Comparison of ENCODE assay signal across 8 cellular contexts in genomic region chr10:28250782-28251181, GRCh38. TPM values are rescaled to one million over a fixed set of nuclear protein-coding genes. Genes with fewer than 3 reads are reported as not detected.
A peak's percentile ranks its signal among the peaks of the same experiment; 100 is the strongest.
DNase-seq lines count a peak whose midpoint lies in the region.

No MANE protein-coding gene starts in this region.

- no peaks in the 10 kb centered on the region for H3K27me3 ChIP-seq in CD4-positive, alpha-beta memory T cell (ENCODE audit: insufficient read depth, low read length)
- H3K27me3 ChIP-seq in MG63: no peaks in the 10 kb centered on the region

- peaks cover 7 to 22% (median 10%) of the 10 kb centered on the region in 4 donors for H3K4me1 Mint-ChIP-seq in CD4-positive, alpha-beta memory T cell
- H3K4me1 Mint-ChIP-seq in activated T-helper 1 cell treated with anti-CD3 and anti-CD28 coated beads, Interleukin-12 subunit alpha, Interleukin-12 subunit beta, Interleukin-2, Interleukin-4 antibody, amounts not matched to agents 30 ng/mL and 10 ng/mL and 1 ng/mL, durations not matched to agents 14 hours and 24 hours and 36 hours (ENCODE audit: low read depth): peaks cover 13% of the 10 kb centered on the region

- H3K4me3 ChIP-seq in CD4-positive, alpha-beta memory T cell (ENCODE audit: low read length in 2 of 2): no peak overlapping the region
- H3K4me3 ChIP-seq in MG63: no peak overlapping the region

- peaks cover 3 to 8% of the 10 kb centered on the region in 2 donors for H3K36me3 Mint-ChIP-seq in CD4-positive, alpha-beta memory T cell
- no peaks in the 10 kb centered on the region for H3K36me3 Mint-ChIP-seq in activated T-helper 1 cell treated with anti-CD3 and anti-CD28 coated beads, Interleukin-12 subunit alpha, Interleukin-12 subunit beta, Interleukin-2, Interleukin-4 antibody, amounts not matched to agents 30 ng/mL and 10 ng/mL and 1 ng/mL, durations not matched to agents 14 hours and 24 hours and 36 hours (ENCODE audit: low read depth)

- CTCF ChIA-PET in CD4-positive, alpha-beta memory T cell (lab: Charles Lee; ENCODE audit: partially characterized antibody): interaction anchor here (0.7 to 6.4 kb wide), 11 partner anchors 9 to 145 kb away, joined by 3 to 123 read pairs (median 4); partner anchors contain the start of gene MPP7

- POLR2A ChIA-PET in CD4-positive, alpha-beta memory T cell (lab: Charles Lee; ENCODE audit: partially characterized antibody): interaction anchor here (0.6 to 2.1 kb wide), 4 partner anchors 8 to 131 kb away, joined by 3 to 8 read pairs (median 4); partner anchors contain the start of gene MPP7

- no peak overlapping the region for H3K4me3 Mint-ChIP-seq in CD4-positive, alpha-beta memory T cell
- H3K4me3 Mint-ChIP-seq in activated T-helper 1 cell treated with anti-CD3 and anti-CD28 coated beads, Interleukin-12 subunit alpha, Interleukin-12 subunit beta, Interleukin-2, Interleukin-4 antibody, amounts not matched to agents 30 ng/mL and 10 ng/mL and 1 ng/mL, durations not matched to agents 14 hours and 24 hours and 36 hours: no peak overlapping the region

- in situ Hi-C loops in KBM-7 (cut with MboI; ENCODE audit: low pct_unique_long_range_greater_than_20kb, low sequenced_read_pairs): loop anchor here (25.0 kb wide), 1 partner anchor 137 kb away; no protein-coding TSS in a partner anchor

- peak overlapping the region in 1 of 7 donors; percentile 26 for H3K27ac Mint-ChIP-seq in CD4-positive, alpha-beta memory T cell
- no peak overlapping the region for H3K27ac Mint-ChIP-seq in activated T-helper 1 cell treated with anti-CD3 and anti-CD28 coated beads, Interleukin-12 subunit alpha, Interleukin-12 subunit beta, Interleukin-2, Interleukin-4 antibody, amounts not matched to agents 30 ng/mL and 10 ng/mL and 1 ng/mL, durations not matched to agents 14 hours and 24 hours and 36 hours

- intact Hi-C loops in CD4-positive, alpha-beta memory T cell (cut with micrococcal nuclease): loop anchor here (1.0 to 5.0 kb wide), 3 partner anchors 52 to 144 kb away; partner anchors contain the start of gene MPP7
- intact Hi-C loops in activated T-helper 1 cell treated with anti-CD3 and anti-CD28 coated beads, Interleukin-12 subunit alpha, Interleukin-12 subunit beta, Interleukin-2, Interleukin-4 antibody, amounts not matched to agents 30 ng/mL and 10 ng/mL and 1 ng/mL, durations not matched to agents 14 hours and 24 hours and 36 hours (cut with micrococcal nuclease): loop anchor here (1.0 to 2.0 kb wide), 3 partner anchors 52 to 144 kb away; partner anchors contain the start of gene MPP7

- H3K36me3 ChIP-seq in CD4-positive, alpha-beta memory T cell (ENCODE audit: insufficient read depth, low read length): no peaks in the 10 kb centered on the region
- no peaks in the 10 kb centered on the region for H3K36me3 ChIP-seq in MG63

- peaks cover 0 to 6% (median 1%) of the 10 kb centered on the region in 8 donors for H3K9me3 Mint-ChIP-seq in CD4-positive, alpha-beta memory T cell
- no peaks in the 10 kb centered on the region for H3K9me3 Mint-ChIP-seq in activated T-helper 1 cell treated with anti-CD3 and anti-CD28 coated beads, Interleukin-12 subunit alpha, Interleukin-12 subunit beta, Interleukin-2, Interleukin-4 antibody, amounts not matched to agents 30 ng/mL and 10 ng/mL and 1 ng/mL, durations not matched to agents 14 hours and 24 hours and 36 hours

- H3K27me3 Mint-ChIP-seq in CD4-positive, alpha-beta memory T cell: no peaks in the 10 kb centered on the region
- H3K27me3 Mint-ChIP-seq in activated T-helper 1 cell treated with anti-CD3 and anti-CD28 coated beads, Interleukin-12 subunit alpha, Interleukin-12 subunit beta, Interleukin-2, Interleukin-4 antibody, amounts not matched to agents 30 ng/mL and 10 ng/mL and 1 ng/mL, durations not matched to agents 14 hours and 24 hours and 36 hours (ENCODE audit: insufficient read depth): no peaks in the 10 kb centered on the region

- H3K4me1 ChIP-seq in CD4-positive, alpha-beta memory T cell (ENCODE audit: insufficient read depth, low read length): no peaks in the 10 kb centered on the region

- peak in 4 of 5 donors; percentile 26 to 38 (median 33) for DNase-seq in CD4-positive, alpha-beta memory T cell
- DNase-seq in KBM-7 (peak; percentile 8), cerebellum (ENCODE audit: low spot score) (peak; percentile 37), myocyte (ENCODE audit: low read depth) (peak; percentile 60), MG63 (no peak)
- no peak for DNase-seq in stimulated activated CD4-positive, alpha-beta T cell treated with anti-CD3 and anti-CD28 coated beads, Interleukin-15, amount 100 ng/mL, for 24 hours
- DNase-seq in activated CD4-positive, alpha-beta T cell treated with anti-CD3 and anti-CD28 coated beads for 1 hour: no peak
- no peak for DNase-seq in activated T-helper 1 cell treated with anti-CD3 and anti-CD28 coated beads, Interleukin-12 subunit alpha, Interleukin-12 subunit beta, Interleukin-2, Interleukin-4 antibody, amounts not matched to agents 30 ng/mL and 10 ng/mL and 1 ng/mL, durations not matched to agents 14 hours and 24 hours and 36 hours (ENCODE audit: low spot score)

- no peak overlapping the region for H3K27ac ChIP-seq in CD4-positive, alpha-beta memory T cell (ENCODE audit: low read depth, low read length)

- no peaks in the 10 kb centered on the region for H3K9me3 ChIP-seq in CD4-positive, alpha-beta memory T cell (ENCODE audit: control insufficient read depth in 1 of 2, low read length in 2 of 2)
- H3K9me3 ChIP-seq in MG63: no peaks in the 10 kb centered on the region

RNA-seq across cellular contexts. Expression of gene MPP7, which starts 52.1 kb away (rescaled TPM):
- total RNA-seq in CD4-positive, alpha-beta memory T cell: 10 to 100 TPM; 24.9 to 28.1 TPM
- polyA plus RNA-seq in CD4-positive, alpha-beta memory T cell: 10 to 100 TPM; 17.7 to 27.6 TPM
- total RNA-seq in cerebellum: 5.6 TPM
- 3.6 and 5.6 TPM in 2 replicates for total RNA-seq in myocyte
- 4.2 TPM for polyA plus RNA-seq in myocyte (2012)
- 3.8 and 8.3 TPM in 2 replicates for total RNA-seq in MG63 (2014; rRNA removed; shearing (Covaris generic); ENCODE audit: low replicate concordance)
- total RNA-seq in activated T-helper 1 cell treated with anti-CD3 and anti-CD28 coated beads, Interleukin-12 subunit alpha, Interleukin-12 subunit beta, Interleukin-2, Interleukin-4 antibody, amounts not matched to agents 30 ng/mL and 10 ng/mL and 1 ng/mL, durations not matched to agents 14 hours and 24 hours and 36 hours: 0.15 and 0.29 TPM in 2 replicates

Comparison
In these comparisons a context has a peak if more than half of its experiments do, and no peak if none do; other contexts are left out.
1. DNase-seq: peak in CD4-positive, alpha-beta memory T cell (4 of 5), KBM-7 (single experiment), cerebellum (single experiment) and myocyte (single experiment); none in stimulated activated CD4-positive, alpha-beta T cell treated with anti-CD3 and anti-CD28 coated beads, Interleukin-15, amount 100 ng/mL, for 24 hours (single experiment), MG63 (single experiment), activated CD4-positive, alpha-beta T cell treated with anti-CD3 and anti-CD28 coated beads for 1 hour (single experiment) and activated T-helper 1 cell treated with anti-CD3 and anti-CD28 coated beads, Interleukin-12 subunit alpha, Interleukin-12 subunit beta, Interleukin-2, Interleukin-4 antibody, amounts not matched to agents 30 ng/mL and 10 ng/mL and 1 ng/mL, durations not matched to agents 14 hours and 24 hours and 36 hours (single experiment).